In the genomic region with DNA sequence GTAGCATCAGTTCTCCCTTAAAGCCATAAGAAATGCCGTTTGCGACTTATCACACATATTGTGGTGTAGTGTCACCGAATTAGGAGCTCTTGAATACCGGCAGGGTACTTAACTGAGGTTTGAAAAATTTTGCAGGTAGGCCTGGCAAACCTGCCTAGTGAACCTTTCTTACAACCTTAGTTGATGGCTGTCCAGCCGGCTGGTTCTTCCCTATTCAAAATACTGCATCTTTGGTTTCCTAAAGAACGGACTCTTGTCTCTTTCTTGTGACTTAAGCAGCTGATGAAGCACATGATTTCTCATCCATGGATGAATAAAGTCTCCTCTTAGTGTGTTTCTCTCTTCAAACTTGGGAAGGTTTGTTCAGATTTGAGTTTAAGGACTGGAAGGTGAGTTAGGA, we compare ENCODE assay signal across 9 cellular contexts. TPM values are rescaled to one million over a fixed set of nuclear protein-coding genes. Genes with fewer than 3 reads are reported as not detected.
DNase-seq lines count a peak whose midpoint lies in the region; ATAC-seq, FAIRE-seq and TF ChIP-seq lines count a peak whose summit lies in the region.
"Had no signal": no experiment of that assay in that cellular context is flagged by ENCODE, and none has a peak within 500 bp of the region (broad histone marks: within the 10 kb centered on the region; RNA-seq: fewer than 3 reads in every experiment).

No MANE protein-coding gene starts in this region.

- no peaks in the 10 kb centered on the region for H3K27me3 ChIP-seq in CD4-positive, CD25-positive, alpha-beta regulatory T cell (ENCODE audit: control insufficient read depth, insufficient read depth, low read length)
- no peaks in the 10 kb centered on the region for H3K27me3 ChIP-seq in OCI-LY1 (ENCODE audit: insufficient read depth, low read length)
- no peaks in the 10 kb centered on the region for H3K27me3 ChIP-seq in endocrine pancreas (ENCODE audit: control insufficient read depth, insufficient read depth, low read length)
- no peaks in the 10 kb centered on the region for H3K27me3 ChIP-seq in neural progenitor cell

- DNase-seq in CD4-positive, CD25-positive, alpha-beta regulatory T cell, result peak in 1 of 3 donors; percentile 7
- no peak for DNase-seq in neural progenitor cell (ENCODE audit: low spot score)
- no peak for DNase-seq in midbrain (lab: John Stamatoyannopoulos, UW)
- DNase-seq in lower leg skin (ENCODE audit: low spot score in 2 of 2), result no peak
- no peak for DNase-seq in urothelium cell line (ENCODE audit: low spot score)

- H3K36me3 Mint-ChIP-seq in CD4-positive, CD25-positive, alpha-beta regulatory T cell, result peaks cover 18% of the 10 kb centered on the region
- H3K36me3 Mint-ChIP-seq in neural progenitor cell, result peaks cover 17% of the 10 kb centered on the region

- H3F3A ChIP-seq in OCI-LY1 (ENCODE audit: insufficient read depth, low read length), result no peaks in the 10 kb centered on the region
- H3F3A ChIP-seq in neural progenitor cell (ENCODE audit: low read depth), result peaks cover 4% of the 10 kb centered on the region

- peaks cover 20 to 69% (median 49%) of the 10 kb centered on the region in 4 donors for H3K4me1 Mint-ChIP-seq in CD4-positive, CD25-positive, alpha-beta regulatory T cell
- H3K4me1 Mint-ChIP-seq in neural progenitor cell, result peaks cover 33% of the 10 kb centered on the region

- peaks cover 63% of the 10 kb centered on the region for H3K79me2 ChIP-seq in OCI-LY1 (ENCODE audit: insufficient read depth, low read length)
- peaks cover 69% of the 10 kb centered on the region for H3K79me2 ChIP-seq in neural progenitor cell (ENCODE audit: low read depth)

- no peaks in the 10 kb centered on the region for H3K9me3 ChIP-seq in CD4-positive, CD25-positive, alpha-beta regulatory T cell (ENCODE audit: control insufficient read depth in 2 of 2, low read length in 2 of 2)
- no peaks in the 10 kb centered on the region for H3K9me3 ChIP-seq in OCI-LY1 (ENCODE audit: low read length)
- no peaks in the 10 kb centered on the region for H3K9me3 ChIP-seq in endocrine pancreas (ENCODE audit: control insufficient read depth, low read length)
- H3K9me3 ChIP-seq in neural progenitor cell (ENCODE audit: low read depth), result no peaks in the 10 kb centered on the region

- peak overlapping the region; percentile 93 for H3K4me2 ChIP-seq in OCI-LY1 (ENCODE audit: low read length)
- peak overlapping the region; percentile 94 for H3K4me2 ChIP-seq in neural progenitor cell

- WGBS in lower leg skin, 2 donors, result 15 to 17% methylated on average over 6 of the region's 6 CpGs

- H3K27ac Mint-ChIP-seq in CD4-positive, CD25-positive, alpha-beta regulatory T cell, result peak overlapping the region; percentile 84 to 98 (median 95)
- H3K27ac Mint-ChIP-seq in neural progenitor cell, result no peak overlapping the region

- peak overlapping the region; percentile 92 for H3K9ac ChIP-seq in OCI-LY1 (ENCODE audit: low read length)
- H3K9ac ChIP-seq in endocrine pancreas (ENCODE audit: control insufficient read depth, insufficient read depth, low read length), result peak overlapping the region; percentile 62
- peak overlapping the region; percentile 88 for H3K9ac ChIP-seq in neural progenitor cell

- H3K27ac ChIP-seq in CD4-positive, CD25-positive, alpha-beta regulatory T cell (ENCODE audit: insufficient read depth, low read length, poor library complexity, severe bottlenecking), result peak overlapping the region; percentile 89
- no peak overlapping the region for H3K27ac ChIP-seq in OCI-LY1 (ENCODE audit: low read depth, low read length, poor library complexity, severe bottlenecking)
- H3K27ac ChIP-seq in neural progenitor cell, result no peak overlapping the region

- peaks cover 56% of the 10 kb centered on the region for H3K4me1 ChIP-seq in CD4-positive, CD25-positive, alpha-beta regulatory T cell (ENCODE audit: control insufficient read depth, insufficient read depth, low read length, poor library complexity, severe bottlenecking)
- peaks cover 49% of the 10 kb centered on the region for H3K4me1 ChIP-seq in OCI-LY1 (ENCODE audit: insufficient read depth, low read length, severe bottlenecking)
- peaks cover 8% of the 10 kb centered on the region for H3K4me1 ChIP-seq in endocrine pancreas (ENCODE audit: control insufficient read depth, insufficient read depth, low read length)
- peaks cover 16% of the 10 kb centered on the region for H3K4me1 ChIP-seq in neural progenitor cell

- no peak for TF ChIP-seq CTCF in OCI-LY1 (IDR thresholded peaks at IDR 0.05; ENCODE audit: low read length)
- no peak for TF ChIP-seq CTCF in neural progenitor cell (IDR thresholded peaks at IDR 0.05)
- TF ChIP-seq CTCF in lower leg skin (IDR thresholded peaks at IDR 0.05), result no peak

- H3K4me3 Mint-ChIP-seq in CD4-positive, CD25-positive, alpha-beta regulatory T cell, result peak overlapping the region; percentile 92 to 97 (median 95)
- peak overlapping the region; percentile 96 for H3K4me3 Mint-ChIP-seq in neural progenitor cell

- FAIRE-seq in urothelium cell line (lab: Jason Lieb, UNC), result no peak
- FAIRE-seq: islet of Langerhans had no signal

- H3K9me3 Mint-ChIP-seq in CD4-positive, CD25-positive, alpha-beta regulatory T cell, result no peaks in the 10 kb centered on the region
- peaks cover 2% of the 10 kb centered on the region for H3K9me3 Mint-ChIP-seq in neural progenitor cell

- ATAC-seq in CD4-positive, CD25-positive, alpha-beta regulatory T cell (ENCODE audit: low read depth in 2 of 2), result no peak
- ATAC-seq in HG03439 (IDR thresholded peaks at IDR 0.05; ENCODE audit: unreplicated experiment), result no peak

- H3K4me3 ChIP-seq in CD4-positive, CD25-positive, alpha-beta regulatory T cell (ENCODE audit: low read depth, low read length), result peak overlapping the region; percentile 91
- H3K4me3 ChIP-seq in OCI-LY1 (ENCODE audit: low read depth, low read length, poor library complexity, severe bottlenecking) (peak overlapping the region; percentile 92), endocrine pancreas (ENCODE audit: control insufficient read depth, insufficient read depth, low read length) (peak overlapping the region; percentile 97), neural progenitor cell (peak overlapping the region; percentile 93), lower leg skin (ENCODE audit: low read depth, poor library complexity, severe bottlenecking) (no peak overlapping the region)

- H4K20me1 ChIP-seq in OCI-LY1 (ENCODE audit: insufficient read depth, low read length) (no peaks in the 10 kb centered on the region), neural progenitor cell (ENCODE audit: low read depth) (peaks cover 59% of the 10 kb centered on the region)

- H3K27me3 Mint-ChIP-seq in CD4-positive, CD25-positive, alpha-beta regulatory T cell, result peaks cover 5% of the 10 kb centered on the region
- no peaks in the 10 kb centered on the region for H3K27me3 Mint-ChIP-seq in neural progenitor cell (ENCODE audit: insufficient read depth, low read depth)

- no peaks in the 10 kb centered on the region for H3K9me2 ChIP-seq in OCI-LY1 (ENCODE audit: low read depth, low read length)

- H3K36me3 ChIP-seq in CD4-positive, CD25-positive, alpha-beta regulatory T cell (ENCODE audit: control insufficient read depth, insufficient read depth, low read length), result no peaks in the 10 kb centered on the region
- peaks cover 16% of the 10 kb centered on the region for H3K36me3 ChIP-seq in OCI-LY1 (ENCODE audit: insufficient read depth, low read length)
- no peaks in the 10 kb centered on the region for H3K36me3 ChIP-seq in endocrine pancreas (ENCODE audit: control insufficient read depth, insufficient read depth, low read length)
- no peaks in the 10 kb centered on the region for H3K36me3 ChIP-seq in neural progenitor cell

- intact Hi-C loops in lower leg skin (cut with DNase I; ENCODE audit: low total_unique reads), result no loop called here

- TF ChIP-seq POLR2A in lower leg skin (IDR thresholded peaks at IDR 0.05), result no peak

- no peak overlapping the region for H2AFZ ChIP-seq in OCI-LY1 (ENCODE audit: low read length)
- no peak overlapping the region for H2AFZ ChIP-seq in neural progenitor cell (replicated peaks)

RNA-seq across cellular contexts. Expression of gene RAB7A, which starts 1.5 kb away (rescaled TPM):
- 156 TPM for total RNA-seq in CD4-positive, CD25-positive, alpha-beta regulatory T cell
- polyA plus RNA-seq in CD4-positive, CD25-positive, alpha-beta regulatory T cell, result 100 to 1,000 TPM; 179 to 200 (median 186) TPM
- total RNA-seq in neural progenitor cell (ENCODE audit: low replicate concordance), result 47.5 and 51.2 TPM in 2 replicates
- 100 to 1,000 TPM in 3 of 4 donors, 10 to 100 TPM in 1; 82.0 to 127 (median 114) TPM for total RNA-seq in lower leg skin
